8 cellular contexts compared by ENCODE assay signal in the genomic region with DNA sequence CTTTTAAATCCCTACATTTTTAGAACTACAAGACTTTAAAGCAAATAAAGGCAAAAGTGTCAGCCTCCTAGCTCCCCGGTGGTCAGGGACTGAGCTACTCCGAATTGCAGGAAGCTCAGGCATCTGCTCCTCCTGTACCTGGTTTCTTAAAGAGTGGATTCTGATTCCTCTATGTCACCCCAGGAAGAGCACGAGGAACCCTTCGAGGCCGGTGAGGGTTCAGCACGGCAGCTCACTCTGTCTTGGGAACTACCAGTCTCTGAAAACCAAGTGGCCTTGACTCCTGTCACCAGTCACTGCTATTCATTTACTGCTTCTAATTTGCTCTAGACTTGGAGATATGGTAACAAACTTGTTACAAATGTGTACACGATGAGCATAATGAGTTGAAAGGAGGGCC. TPM values are rescaled to one million over a fixed set of nuclear protein-coding genes. Genes with fewer than 3 reads are reported as not detected.
DNase-seq lines count a peak whose midpoint lies in the region; ATAC-seq and TF ChIP-seq lines count a peak whose summit lies in the region.

No MANE protein-coding gene starts in this region.

- H4K20me1 ChIP-seq in SU-DHL-6 (ENCODE audit: low read depth, low read length): peaks cover 7% of the 10 kb centered on the region; the same call in 1 of the 2 replicates

- DNase-seq in foreskin keratinocyte (no peak), pons (ENCODE audit: low spot score) (peak; percentile 12), NCI-H2196 treated with DMSO at 0.1 percent for 48 hours (lab: John Stamatoyannopoulos, UW; ENCODE audit: unreplicated experiment) (no peak), NCI-H345 treated with DMSO at 0.1 percent for 48 hours (lab: John Stamatoyannopoulos, UW; ENCODE audit: unreplicated experiment) (no peak)
- DNase-seq in stimulated activated CD4-positive, alpha-beta T cell treated with anti-CD3 and anti-CD28 coated beads, Interleukin-1b, Interleukin-23, amount 100 ng/mL, for 48 hours: no peak

- no peak overlapping the region for H3K4me3 ChIP-seq in SU-DHL-6 (ENCODE audit: insufficient read depth, low read length, poor library complexity, severe bottlenecking)

- H3K9me2 ChIP-seq in SU-DHL-6 (replicated peaks; ENCODE audit: insufficient read depth, low read length): no peaks in the 10 kb centered on the region

- H3K79me2 ChIP-seq in SU-DHL-6 (ENCODE audit: insufficient read depth, low read length): peaks cover 72% of the 10 kb centered on the region

- ATAC-seq in foreskin keratinocyte: no peak
- ATAC-seq in HG03342 (IDR thresholded peaks at IDR 0.05; ENCODE audit: unreplicated experiment): no peak

- H3K9me3 ChIP-seq in SU-DHL-6 (ENCODE audit: insufficient read depth, low read length): no peaks in the 10 kb centered on the region

- H3F3A ChIP-seq in SU-DHL-6 (ENCODE audit: insufficient read depth): peaks cover 13% of the 10 kb centered on the region; the same call in 1 of the 2 replicates

- TF ChIP-seq CTCF in C4-2B (conservative IDR thresholded peaks at IDR 0.05) (no peak), SU-DHL-6 (IDR thresholded peaks at IDR 0.05; ENCODE audit: insufficient read depth, low read length, poor library complexity, severe bottlenecking) (no peak), foreskin keratinocyte (conservative IDR thresholded peaks at IDR 0.05) (no peak)

- no peaks in the 10 kb centered on the region for H3K27me3 ChIP-seq in SU-DHL-6 (ENCODE audit: low read length)
- no peaks in the 10 kb centered on the region for H3K27me3 ChIP-seq in foreskin keratinocyte

- H3K27ac ChIP-seq in C4-2B (peak overlapping the region; percentile 98), SU-DHL-6 (ENCODE audit: low read depth, low read length) (no peak overlapping the region), foreskin keratinocyte (peak overlapping the region; percentile 98)

- peak overlapping the region; percentile 78 for H3K4me2 ChIP-seq in SU-DHL-6 (ENCODE audit: low read depth, low read length, poor library complexity, severe bottlenecking)

- H3K9ac ChIP-seq in SU-DHL-6 (ENCODE audit: low read length): no peak overlapping the region; the same call in 1 of the 2 replicates

- no peaks in the 10 kb centered on the region for H3K36me3 ChIP-seq in SU-DHL-6 (ENCODE audit: low read length)

- H2AFZ ChIP-seq in SU-DHL-6 (ENCODE audit: low read depth, low read length, severe bottlenecking): no peak overlapping the region

- peaks cover 32% of the 10 kb centered on the region for H3K4me1 ChIP-seq in foreskin keratinocyte

RNA-seq across cellular contexts. Expression of gene PER2, which starts 2.3 kb away (rescaled TPM):
- 2.2 and 3.7 TPM in 2 replicates for total RNA-seq in foreskin keratinocyte
- 0.48 and 1.0 TPM in 2 replicates for polyA plus RNA-seq in foreskin keratinocyte

RNA-seq across cellular contexts. Expression of gene TRAF3IP1, which starts 34.2 kb away (rescaled TPM):
- 9.2 and 11.2 TPM in 2 replicates for total RNA-seq in foreskin keratinocyte
- polyA plus RNA-seq in foreskin keratinocyte: 4.3 and 5.0 TPM in 2 replicates

RNA-seq across cellular contexts. Expression of gene HES6, which starts 46.3 kb away (rescaled TPM):
- total RNA-seq in foreskin keratinocyte: 3.2 and 3.4 TPM in 2 replicates
- 5.1 and 5.4 TPM in 2 replicates for polyA plus RNA-seq in foreskin keratinocyte
